Comparison of ENCODE assay signal across 1 cellular context in the genomic region with DNA sequence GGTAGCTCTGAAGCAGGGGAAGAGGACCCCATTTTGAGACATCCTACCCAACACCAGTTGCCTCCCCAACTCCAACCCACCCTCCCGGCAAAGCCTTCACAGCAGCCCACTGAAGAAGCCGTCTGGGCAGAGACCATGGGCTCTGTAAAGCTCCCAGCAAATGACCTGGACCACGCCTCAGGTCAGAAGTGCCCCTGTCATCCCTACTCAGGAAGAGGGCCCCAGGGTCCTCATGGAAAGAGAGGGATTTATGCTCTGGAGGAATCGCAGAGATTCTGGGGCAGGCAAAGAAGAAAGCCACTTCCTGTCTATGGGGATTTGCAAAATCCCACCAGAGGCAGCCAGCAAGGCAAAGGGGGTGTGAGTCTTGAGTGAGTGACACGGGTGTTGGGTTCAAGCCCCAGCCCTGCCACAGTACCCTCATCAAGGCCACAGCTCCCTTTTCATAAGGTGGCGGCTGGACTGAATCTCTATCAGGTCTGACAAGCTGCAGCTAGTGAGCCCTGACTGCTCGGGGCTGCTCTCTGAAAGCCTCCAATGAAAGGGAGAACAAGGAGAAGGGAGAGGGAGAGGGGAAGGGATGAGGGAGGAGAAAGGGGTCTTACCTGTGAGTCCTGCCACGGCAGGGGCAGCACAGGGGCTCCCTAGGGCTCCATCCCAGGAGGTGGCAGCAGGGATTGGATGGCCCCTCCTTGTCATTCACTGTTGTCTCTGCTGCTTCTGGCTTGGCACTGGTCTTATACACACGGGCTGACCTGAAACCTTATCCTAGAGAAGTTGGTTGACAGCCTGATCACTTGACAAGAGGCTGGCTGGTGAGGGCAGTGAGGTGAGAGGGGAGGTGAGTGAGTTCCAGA.
TF ChIP-seq lines count a peak whose summit lies in the region.

A gene with protein sequence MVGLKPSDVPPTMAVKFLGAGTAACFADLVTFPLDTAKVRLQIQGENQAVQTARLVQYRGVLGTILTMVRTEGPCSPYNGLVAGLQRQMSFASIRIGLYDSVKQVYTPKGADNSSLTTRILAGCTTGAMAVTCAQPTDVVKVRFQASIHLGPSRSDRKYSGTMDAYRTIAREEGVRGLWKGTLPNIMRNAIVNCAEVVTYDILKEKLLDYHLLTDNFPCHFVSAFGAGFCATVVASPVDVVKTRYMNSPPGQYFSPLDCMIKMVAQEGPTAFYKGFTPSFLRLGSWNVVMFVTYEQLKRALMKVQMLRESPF (minus strand): TSS at position 713 of the 857 bp plus-strand sequence. CDS start 2,043 bp downstream, outside the sequence.

TF ChIP-seq in GM23338, 12 proteins besides CTCF, POLR2A, EP300 and RAD21:
- TF ChIP-seq, protein P1, sequence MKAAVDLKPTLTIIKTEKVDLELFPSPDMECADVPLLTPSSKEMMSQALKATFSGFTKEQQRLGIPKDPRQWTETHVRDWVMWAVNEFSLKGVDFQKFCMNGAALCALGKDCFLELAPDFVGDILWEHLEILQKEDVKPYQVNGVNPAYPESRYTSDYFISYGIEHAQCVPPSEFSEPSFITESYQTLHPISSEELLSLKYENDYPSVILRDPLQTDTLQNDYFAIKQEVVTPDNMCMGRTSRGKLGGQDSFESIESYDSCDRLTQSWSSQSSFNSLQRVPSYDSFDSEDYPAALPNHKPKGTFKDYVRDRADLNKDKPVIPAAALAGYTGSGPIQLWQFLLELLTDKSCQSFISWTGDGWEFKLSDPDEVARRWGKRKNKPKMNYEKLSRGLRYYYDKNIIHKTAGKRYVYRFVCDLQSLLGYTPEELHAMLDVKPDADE (IDR thresholded peaks at IDR 0.05), result no peak
- no peak for TF ChIP-seq ZNF114 (CRISPR knock-in tag; IDR thresholded peaks at IDR 0.05)
- TF ChIP-seq EZH2 (IDR thresholded peaks at IDR 0.05; ENCODE audit: low read depth, unreplicated experiment), result no peak
- TF ChIP-seq EZH2phosphoT487 (IDR thresholded peaks at IDR 0.05; ENCODE audit: unreplicated experiment), result no peak
- no peak for TF ChIP-seq POLR2AphosphoS5 (IDR thresholded peaks at IDR 0.05; ENCODE audit: low read depth)
- TF ChIP-seq NANOG (IDR thresholded peaks at IDR 0.05; ENCODE audit: borderline replicate concordance), result no peak
- TF ChIP-seq ZNF331 (CRISPR knock-in tag; IDR thresholded peaks at IDR 0.05; ENCODE audit: low read depth), result no peak
- TF ChIP-seq STAT1 (IDR thresholded peaks at IDR 0.05; ENCODE audit: unreplicated experiment), result no peak
- TF ChIP-seq, protein P2, sequence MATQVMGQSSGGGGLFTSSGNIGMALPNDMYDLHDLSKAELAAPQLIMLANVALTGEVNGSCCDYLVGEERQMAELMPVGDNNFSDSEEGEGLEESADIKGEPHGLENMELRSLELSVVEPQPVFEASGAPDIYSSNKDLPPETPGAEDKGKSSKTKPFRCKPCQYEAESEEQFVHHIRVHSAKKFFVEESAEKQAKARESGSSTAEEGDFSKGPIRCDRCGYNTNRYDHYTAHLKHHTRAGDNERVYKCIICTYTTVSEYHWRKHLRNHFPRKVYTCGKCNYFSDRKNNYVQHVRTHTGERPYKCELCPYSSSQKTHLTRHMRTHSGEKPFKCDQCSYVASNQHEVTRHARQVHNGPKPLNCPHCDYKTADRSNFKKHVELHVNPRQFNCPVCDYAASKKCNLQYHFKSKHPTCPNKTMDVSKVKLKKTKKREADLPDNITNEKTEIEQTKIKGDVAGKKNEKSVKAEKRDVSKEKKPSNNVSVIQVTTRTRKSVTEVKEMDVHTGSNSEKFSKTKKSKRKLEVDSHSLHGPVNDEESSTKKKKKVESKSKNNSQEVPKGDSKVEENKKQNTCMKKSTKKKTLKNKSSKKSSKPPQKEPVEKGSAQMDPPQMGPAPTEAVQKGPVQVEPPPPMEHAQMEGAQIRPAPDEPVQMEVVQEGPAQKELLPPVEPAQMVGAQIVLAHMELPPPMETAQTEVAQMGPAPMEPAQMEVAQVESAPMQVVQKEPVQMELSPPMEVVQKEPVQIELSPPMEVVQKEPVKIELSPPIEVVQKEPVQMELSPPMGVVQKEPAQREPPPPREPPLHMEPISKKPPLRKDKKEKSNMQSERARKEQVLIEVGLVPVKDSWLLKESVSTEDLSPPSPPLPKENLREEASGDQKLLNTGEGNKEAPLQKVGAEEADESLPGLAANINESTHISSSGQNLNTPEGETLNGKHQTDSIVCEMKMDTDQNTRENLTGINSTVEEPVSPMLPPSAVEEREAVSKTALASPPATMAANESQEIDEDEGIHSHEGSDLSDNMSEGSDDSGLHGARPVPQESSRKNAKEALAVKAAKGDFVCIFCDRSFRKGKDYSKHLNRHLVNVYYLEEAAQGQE (IDR thresholded peaks at IDR 0.05; ENCODE audit: unreplicated experiment), result no peak
- no peak for TF ChIP-seq CREB1 (CRISPR knock-in tag; IDR thresholded peaks at IDR 0.05; ENCODE audit: low read depth)
- TF ChIP-seq, protein P3, sequence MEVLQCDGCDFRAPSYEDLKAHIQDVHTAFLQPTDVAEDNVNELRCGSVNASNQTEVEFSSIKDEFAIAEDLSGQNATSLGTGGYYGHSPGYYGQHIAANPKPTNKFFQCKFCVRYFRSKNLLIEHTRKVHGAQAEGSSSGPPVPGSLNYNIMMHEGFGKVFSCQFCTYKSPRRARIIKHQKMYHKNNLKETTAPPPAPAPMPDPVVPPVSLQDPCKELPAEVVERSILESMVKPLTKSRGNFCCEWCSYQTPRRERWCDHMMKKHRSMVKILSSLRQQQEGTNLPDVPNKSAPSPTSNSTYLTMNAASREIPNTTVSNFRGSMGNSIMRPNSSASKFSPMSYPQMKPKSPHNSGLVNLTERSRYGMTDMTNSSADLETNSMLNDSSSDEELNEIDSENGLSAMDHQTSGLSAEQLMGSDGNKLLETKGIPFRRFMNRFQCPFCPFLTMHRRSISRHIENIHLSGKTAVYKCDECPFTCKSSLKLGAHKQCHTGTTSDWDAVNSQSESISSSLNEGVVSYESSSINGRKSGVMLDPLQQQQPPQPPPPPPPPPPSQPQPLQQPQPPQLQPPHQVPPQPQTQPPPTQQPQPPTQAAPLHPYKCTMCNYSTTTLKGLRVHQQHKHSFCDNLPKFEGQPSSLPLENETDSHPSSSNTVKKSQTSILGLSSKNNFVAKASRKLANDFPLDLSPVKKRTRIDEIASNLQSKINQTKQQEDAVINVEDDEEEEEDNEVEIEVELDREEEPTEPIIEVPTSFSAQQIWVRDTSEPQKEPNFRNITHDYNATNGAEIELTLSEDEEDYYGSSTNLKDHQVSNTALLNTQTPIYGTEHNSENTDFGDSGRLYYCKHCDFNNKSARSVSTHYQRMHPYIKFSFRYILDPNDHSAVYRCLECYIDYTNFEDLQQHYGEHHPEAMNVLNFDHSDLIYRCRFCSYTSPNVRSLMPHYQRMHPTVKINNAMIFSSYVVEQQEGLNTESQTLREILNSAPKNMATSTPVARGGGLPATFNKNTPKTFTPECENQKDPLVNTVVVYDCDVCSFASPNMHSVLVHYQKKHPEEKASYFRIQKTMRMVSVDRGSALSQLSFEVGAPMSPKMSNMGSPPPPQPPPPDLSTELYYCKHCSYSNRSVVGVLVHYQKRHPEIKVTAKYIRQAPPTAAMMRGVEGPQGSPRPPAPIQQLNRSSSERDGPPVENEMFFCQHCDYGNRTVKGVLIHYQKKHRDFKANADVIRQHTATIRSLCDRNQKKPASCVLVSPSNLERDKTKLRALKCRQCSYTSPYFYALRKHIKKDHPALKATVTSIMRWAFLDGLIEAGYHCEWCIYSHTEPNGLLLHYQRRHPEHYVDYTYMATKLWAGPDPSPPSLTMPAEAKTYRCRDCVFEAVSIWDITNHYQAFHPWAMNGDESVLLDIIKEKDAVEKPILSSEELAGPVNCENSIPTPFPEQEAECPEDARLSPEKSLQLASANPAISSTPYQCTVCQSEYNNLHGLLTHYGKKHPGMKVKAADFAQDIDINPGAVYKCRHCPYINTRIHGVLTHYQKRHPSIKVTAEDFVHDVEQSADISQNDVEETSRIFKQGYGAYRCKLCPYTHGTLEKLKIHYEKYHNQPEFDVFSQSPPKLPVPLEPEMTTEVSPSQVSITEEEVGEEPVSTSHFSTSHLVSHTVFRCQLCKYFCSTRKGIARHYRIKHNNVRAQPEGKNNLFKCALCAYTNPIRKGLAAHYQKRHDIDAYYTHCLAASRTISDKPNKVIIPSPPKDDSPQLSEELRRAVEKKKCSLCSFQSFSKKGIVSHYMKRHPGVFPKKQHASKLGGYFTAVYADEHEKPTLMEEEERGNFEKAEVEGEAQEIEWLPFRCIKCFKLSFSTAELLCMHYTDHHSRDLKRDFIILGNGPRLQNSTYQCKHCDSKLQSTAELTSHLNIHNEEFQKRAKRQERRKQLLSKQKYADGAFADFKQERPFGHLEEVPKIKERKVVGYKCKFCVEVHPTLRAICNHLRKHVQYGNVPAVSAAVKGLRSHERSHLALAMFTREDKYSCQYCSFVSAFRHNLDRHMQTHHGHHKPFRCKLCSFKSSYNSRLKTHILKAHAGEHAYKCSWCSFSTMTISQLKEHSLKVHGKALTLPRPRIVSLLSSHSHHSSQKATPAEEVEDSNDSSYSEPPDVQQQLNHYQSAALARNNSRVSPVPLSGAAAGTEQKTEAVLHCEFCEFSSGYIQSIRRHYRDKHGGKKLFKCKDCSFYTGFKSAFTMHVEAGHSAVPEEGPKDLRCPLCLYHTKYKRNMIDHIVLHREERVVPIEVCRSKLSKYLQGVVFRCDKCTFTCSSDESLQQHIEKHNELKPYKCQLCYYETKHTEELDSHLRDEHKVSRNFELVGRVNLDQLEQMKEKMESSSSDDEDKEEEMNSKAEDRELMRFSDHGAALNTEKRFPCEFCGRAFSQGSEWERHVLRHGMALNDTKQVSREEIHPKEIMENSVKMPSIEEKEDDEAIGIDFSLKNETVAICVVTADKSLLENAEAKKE (CRISPR knock-in tag; IDR thresholded peaks at IDR 0.05), result no peak
